ENCODE assay signal across 1 cellular context in the genomic region with DNA sequence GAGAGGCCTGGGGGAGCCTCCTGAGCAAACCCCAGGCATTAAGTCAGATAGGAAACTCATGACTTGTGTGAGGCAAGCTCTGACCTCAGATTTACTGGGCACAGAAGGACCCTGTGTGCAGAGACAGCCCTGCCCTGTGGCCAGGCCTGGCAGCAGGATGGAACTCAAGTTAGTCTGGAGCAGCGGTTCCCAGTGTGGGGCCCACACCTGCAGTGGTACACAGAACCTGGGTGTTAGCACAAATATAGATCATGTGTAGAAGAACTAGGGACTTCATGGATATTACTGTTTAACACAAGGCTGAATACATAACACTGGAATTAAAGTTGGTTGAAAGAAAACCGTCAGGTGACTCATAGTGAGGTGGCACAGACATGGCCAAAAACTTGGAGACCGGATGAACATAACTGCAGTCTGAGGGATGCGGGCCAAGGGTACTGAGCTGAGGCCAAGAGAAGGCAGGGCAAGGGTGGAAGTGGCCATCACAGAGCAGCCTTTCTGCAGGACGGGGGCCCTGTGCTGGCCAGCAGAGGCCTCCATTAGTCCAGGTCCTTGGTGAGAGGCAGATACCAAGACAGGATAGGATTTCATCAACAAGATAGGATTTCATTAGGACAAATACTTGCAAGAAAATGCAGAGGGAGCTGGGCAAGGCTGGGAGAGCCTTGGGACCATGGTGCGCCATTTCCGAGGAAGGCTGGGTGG.
TF ChIP-seq lines count a peak whose summit lies in the region.

No MANE protein-coding gene starts in this region.

TF ChIP-seq in H1, 55 proteins besides CTCF, POLR2A, EP300 and RAD21 (continued from another document):
- TF ChIP-seq, protein P1, sequence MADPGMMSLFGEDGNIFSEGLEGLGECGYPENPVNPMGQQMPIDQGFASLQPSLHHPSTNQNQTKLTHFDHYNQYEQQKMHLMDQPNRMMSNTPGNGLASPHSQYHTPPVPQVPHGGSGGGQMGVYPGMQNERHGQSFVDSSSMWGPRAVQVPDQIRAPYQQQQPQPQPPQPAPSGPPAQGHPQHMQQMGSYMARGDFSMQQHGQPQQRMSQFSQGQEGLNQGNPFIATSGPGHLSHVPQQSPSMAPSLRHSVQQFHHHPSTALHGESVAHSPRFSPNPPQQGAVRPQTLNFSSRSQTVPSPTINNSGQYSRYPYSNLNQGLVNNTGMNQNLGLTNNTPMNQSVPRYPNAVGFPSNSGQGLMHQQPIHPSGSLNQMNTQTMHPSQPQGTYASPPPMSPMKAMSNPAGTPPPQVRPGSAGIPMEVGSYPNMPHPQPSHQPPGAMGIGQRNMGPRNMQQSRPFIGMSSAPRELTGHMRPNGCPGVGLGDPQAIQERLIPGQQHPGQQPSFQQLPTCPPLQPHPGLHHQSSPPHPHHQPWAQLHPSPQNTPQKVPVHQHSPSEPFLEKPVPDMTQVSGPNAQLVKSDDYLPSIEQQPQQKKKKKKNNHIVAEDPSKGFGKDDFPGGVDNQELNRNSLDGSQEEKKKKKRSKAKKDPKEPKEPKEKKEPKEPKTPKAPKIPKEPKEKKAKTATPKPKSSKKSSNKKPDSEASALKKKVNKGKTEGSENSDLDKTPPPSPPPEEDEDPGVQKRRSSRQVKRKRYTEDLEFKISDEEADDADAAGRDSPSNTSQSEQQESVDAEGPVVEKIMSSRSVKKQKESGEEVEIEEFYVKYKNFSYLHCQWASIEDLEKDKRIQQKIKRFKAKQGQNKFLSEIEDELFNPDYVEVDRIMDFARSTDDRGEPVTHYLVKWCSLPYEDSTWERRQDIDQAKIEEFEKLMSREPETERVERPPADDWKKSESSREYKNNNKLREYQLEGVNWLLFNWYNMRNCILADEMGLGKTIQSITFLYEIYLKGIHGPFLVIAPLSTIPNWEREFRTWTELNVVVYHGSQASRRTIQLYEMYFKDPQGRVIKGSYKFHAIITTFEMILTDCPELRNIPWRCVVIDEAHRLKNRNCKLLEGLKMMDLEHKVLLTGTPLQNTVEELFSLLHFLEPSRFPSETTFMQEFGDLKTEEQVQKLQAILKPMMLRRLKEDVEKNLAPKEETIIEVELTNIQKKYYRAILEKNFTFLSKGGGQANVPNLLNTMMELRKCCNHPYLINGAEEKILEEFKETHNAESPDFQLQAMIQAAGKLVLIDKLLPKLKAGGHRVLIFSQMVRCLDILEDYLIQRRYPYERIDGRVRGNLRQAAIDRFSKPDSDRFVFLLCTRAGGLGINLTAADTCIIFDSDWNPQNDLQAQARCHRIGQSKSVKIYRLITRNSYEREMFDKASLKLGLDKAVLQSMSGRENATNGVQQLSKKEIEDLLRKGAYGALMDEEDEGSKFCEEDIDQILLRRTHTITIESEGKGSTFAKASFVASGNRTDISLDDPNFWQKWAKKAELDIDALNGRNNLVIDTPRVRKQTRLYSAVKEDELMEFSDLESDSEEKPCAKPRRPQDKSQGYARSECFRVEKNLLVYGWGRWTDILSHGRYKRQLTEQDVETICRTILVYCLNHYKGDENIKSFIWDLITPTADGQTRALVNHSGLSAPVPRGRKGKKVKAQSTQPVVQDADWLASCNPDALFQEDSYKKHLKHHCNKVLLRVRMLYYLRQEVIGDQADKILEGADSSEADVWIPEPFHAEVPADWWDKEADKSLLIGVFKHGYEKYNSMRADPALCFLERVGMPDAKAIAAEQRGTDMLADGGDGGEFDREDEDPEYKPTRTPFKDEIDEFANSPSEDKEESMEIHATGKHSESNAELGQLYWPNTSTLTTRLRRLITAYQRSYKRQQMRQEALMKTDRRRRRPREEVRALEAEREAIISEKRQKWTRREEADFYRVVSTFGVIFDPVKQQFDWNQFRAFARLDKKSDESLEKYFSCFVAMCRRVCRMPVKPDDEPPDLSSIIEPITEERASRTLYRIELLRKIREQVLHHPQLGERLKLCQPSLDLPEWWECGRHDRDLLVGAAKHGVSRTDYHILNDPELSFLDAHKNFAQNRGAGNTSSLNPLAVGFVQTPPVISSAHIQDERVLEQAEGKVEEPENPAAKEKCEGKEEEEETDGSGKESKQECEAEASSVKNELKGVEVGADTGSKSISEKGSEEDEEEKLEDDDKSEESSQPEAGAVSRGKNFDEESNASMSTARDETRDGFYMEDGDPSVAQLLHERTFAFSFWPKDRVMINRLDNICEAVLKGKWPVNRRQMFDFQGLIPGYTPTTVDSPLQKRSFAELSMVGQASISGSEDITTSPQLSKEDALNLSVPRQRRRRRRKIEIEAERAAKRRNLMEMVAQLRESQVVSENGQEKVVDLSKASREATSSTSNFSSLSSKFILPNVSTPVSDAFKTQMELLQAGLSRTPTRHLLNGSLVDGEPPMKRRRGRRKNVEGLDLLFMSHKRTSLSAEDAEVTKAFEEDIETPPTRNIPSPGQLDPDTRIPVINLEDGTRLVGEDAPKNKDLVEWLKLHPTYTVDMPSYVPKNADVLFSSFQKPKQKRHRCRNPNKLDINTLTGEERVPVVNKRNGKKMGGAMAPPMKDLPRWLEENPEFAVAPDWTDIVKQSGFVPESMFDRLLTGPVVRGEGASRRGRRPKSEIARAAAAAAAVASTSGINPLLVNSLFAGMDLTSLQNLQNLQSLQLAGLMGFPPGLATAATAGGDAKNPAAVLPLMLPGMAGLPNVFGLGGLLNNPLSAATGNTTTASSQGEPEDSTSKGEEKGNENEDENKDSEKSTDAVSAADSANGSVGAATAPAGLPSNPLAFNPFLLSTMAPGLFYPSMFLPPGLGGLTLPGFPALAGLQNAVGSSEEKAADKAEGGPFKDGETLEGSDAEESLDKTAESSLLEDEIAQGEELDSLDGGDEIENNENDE (IDR thresholded peaks at IDR 0.05; ENCODE audit: insufficient replicate concordance, low read length), result no peak
- no peak for TF ChIP-seq TCF12 (IDR thresholded peaks at IDR 0.05; ENCODE audit: low read depth, low read length)
- no peak for TF ChIP-seq SUZ12 (IDR thresholded peaks at IDR 0.05; ENCODE audit: low read length)
- TF ChIP-seq PHF8 (conservative IDR thresholded peaks at IDR 0.05; ENCODE audit: low read depth, low read length), result no peak
